23 cellular contexts compared by ENCODE assay signal in the genomic region with DNA sequence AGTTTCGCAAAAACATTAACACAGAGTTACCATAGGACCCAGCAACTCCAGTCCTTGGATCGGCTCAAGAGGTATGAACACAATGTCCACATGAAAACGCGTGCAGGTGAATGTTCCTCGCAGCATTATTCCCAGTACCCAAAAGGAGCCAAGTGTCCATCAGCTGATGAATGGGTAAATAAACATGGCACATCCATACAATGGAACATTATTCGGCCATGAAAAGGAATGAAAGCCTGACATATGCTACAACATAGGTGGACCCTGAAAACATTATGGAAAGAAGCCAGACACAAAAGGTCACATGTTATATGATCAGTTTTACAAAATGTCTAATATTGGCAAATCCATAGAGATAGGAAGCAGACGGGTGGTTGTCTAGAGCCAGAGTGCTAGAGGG. TPM values are rescaled to one million over a fixed set of nuclear protein-coding genes. Genes with fewer than 3 reads are reported as not detected.
DNase-seq lines count a peak whose midpoint lies in the region; ATAC-seq and TF ChIP-seq lines count a peak whose summit lies in the region.
"Had no signal": no experiment of that assay in that cellular context is flagged by ENCODE, and none has a peak within 500 bp of the region (broad histone marks: within the 10 kb centered on the region; RNA-seq: fewer than 3 reads in every experiment).

No MANE protein-coding gene starts in this region.

- TF ChIP-seq CTCF in left ventricle myocardium inferior (IDR thresholded peaks at IDR 0.05; ENCODE audit: borderline replicate concordance), result no peak
- no peak for TF ChIP-seq CTCF in HEK293 (tag by site-specific recombination; IDR thresholded peaks at IDR 0.05)
- TF ChIP-seq CTCF in chondrocyte (IDR thresholded peaks at IDR 0.05), result no peak

- peak overlapping the region; percentile 93 for H3K27ac ChIP-seq in left ventricle myocardium inferior (replicated peaks)
- H3K27ac ChIP-seq in HEK293 (ENCODE audit: extremely low read depth, low read depth, low read length), result no peak overlapping the region
- H3K27ac ChIP-seq: A549; BLaER1 treated with 17β-estradiol and CSF1 and Interleukin-3, amounts not matched to agents 10 nM and 100 nM; GM23248 had no signal

- H3K9me3 Mint-ChIP-seq in chondrocyte (ENCODE audit: low read depth), result no peaks in the 10 kb centered on the region
- H3K9me3 Mint-ChIP-seq: CD4-positive, alpha-beta T cell; CD8-positive, alpha-beta memory T cell had no signal

- H3K4me1 ChIP-seq in left ventricle myocardium inferior, result peaks cover 74% of the 10 kb centered on the region
- no peaks in the 10 kb centered on the region for H3K4me1 ChIP-seq in HEK293 (ENCODE audit: control insufficient read depth, insufficient read depth, low read length)
- H3K4me1 ChIP-seq: BE2C had no signal

- intact Hi-C loops in left ventricle myocardium inferior (cut with micrococcal nuclease), result no loop called here
- intact Hi-C loops in left ventricle myocardium superior (cut with micrococcal nuclease), result no loop called here

- H3K27me3 ChIP-seq in left ventricle myocardium inferior (ENCODE audit: low read depth), result no peaks in the 10 kb centered on the region
- H3K27me3 ChIP-seq: BE2C; BLaER1 treated with 17β-estradiol and CSF1 and Interleukin-3, amounts not matched to agents 10 nM and 100 nM had no signal

- H3K9me3 ChIP-seq in left ventricle myocardium inferior (replicated peaks) (no peaks in the 10 kb centered on the region), HEK293 (ENCODE audit: control insufficient read depth, insufficient read depth, low read depth, low read length) (no peaks in the 10 kb centered on the region)
- H3K9me3 ChIP-seq: A549; BE2C; BLaER1 treated with 17β-estradiol and CSF1 and Interleukin-3, amounts not matched to agents 10 nM and 100 nM had no signal

- POLR2A ChIA-PET in HEK293 (lab: Yijun Ruan, JAX), result interaction anchor here (0.9 kb wide), 1 partner anchor 59 kb away, joined by 4 read pairs; no protein-coding TSS in a partner anchor

- no peaks in the 10 kb centered on the region for H3K27me3 Mint-ChIP-seq in chondrocyte (ENCODE audit: low read depth)
- H3K27me3 Mint-ChIP-seq: CD4-positive, alpha-beta T cell; CD8-positive, alpha-beta memory T cell had no signal

- CTCF ChIA-PET in HEK293 (lab: Yijun Ruan, JAX), result no interaction called here

- ATAC-seq in left ventricle myocardium superior (no peak), GM18498 (IDR thresholded peaks at IDR 0.05; ENCODE audit: unreplicated experiment) (no peak)
- ATAC-seq: A549 had no signal

- peak overlapping the region; percentile 28 for H3K27ac Mint-ChIP-seq in chondrocyte (ENCODE audit: unreplicated experiment)
- H3K27ac Mint-ChIP-seq: CD14-positive monocyte; CD4-positive, alpha-beta T cell; CD8-positive, alpha-beta memory T cell had no signal

- H3K4me3 Mint-ChIP-seq in chondrocyte (ENCODE audit: unreplicated experiment), result no peak overlapping the region
- H3K4me3 Mint-ChIP-seq: CD14-positive monocyte; CD4-positive, alpha-beta T cell; CD8-positive, alpha-beta memory T cell had no signal

- H3K4me3 ChIP-seq in left ventricle myocardium inferior (no peak overlapping the region), HEK293 (ENCODE audit: low read depth, low read length) (no peak overlapping the region)
- H3K4me3 ChIP-seq: A549; BLaER1 treated with 17β-estradiol and CSF1 and Interleukin-3, amounts not matched to agents 10 nM and 100 nM; GM23248 had no signal

- no peak for DNase-seq in left ventricle myocardium inferior
- no peak for DNase-seq in left ventricle myocardium superior
- no peak for DNase-seq in chondrocyte (ENCODE audit: low spot score)
- DNase-seq in SHP77 treated with DMSO at 0.1 percent for 48 hours (lab: John Stamatoyannopoulos, UW), result no peak
- no peak for DNase-seq in KG1 (lab: John Stamatoyannopoulos, UW)
- DNase-seq: 8988T; ACHN; AML-193; BE2C; Calu3; CD4-positive, alpha-beta T cell; CD8-positive, alpha-beta memory T cell; DMS53; DMS79 treated with DMSO at 0.1 percent for 48 hours; GF-D8; GM23248; H7; HCEC 1CT had no signal

- H3K36me3 ChIP-seq in left ventricle myocardium inferior (peaks cover 56% of the 10 kb centered on the region), HEK293 (ENCODE audit: control insufficient read depth in 2 of 2, insufficient read depth in 1 of 2, low read length in 2 of 2) (peaks cover 23 to 63% of the 10 kb centered on the region in 2 experiments; a peak in 2 of 3 replicates)
- H3K36me3 ChIP-seq: BE2C had no signal

- H3K4me1 Mint-ChIP-seq in chondrocyte (ENCODE audit: low read depth), result peaks cover 25% of the 10 kb centered on the region
- H3K4me1 Mint-ChIP-seq: CD14-positive monocyte had no signal

- peaks cover 27% of the 10 kb centered on the region for H3K36me3 Mint-ChIP-seq in chondrocyte (ENCODE audit: low read depth)

TF ChIP-seq in HEK293, 187 proteins besides CTCF, POLR2A, EP300 and RAD21:
- no peak for TF ChIP-seq ZNF555 (tag by site-specific recombination; conservative IDR thresholded peaks at IDR 0.05)
- TF ChIP-seq ZNF404 (tag by site-specific recombination; IDR thresholded peaks at IDR 0.05), result no peak
- TF ChIP-seq ZNF596 (tag by site-specific recombination; IDR thresholded peaks at IDR 0.05), result no peak
- TF ChIP-seq ZNF146 (tag by site-specific recombination; IDR thresholded peaks at IDR 0.05), result peak; percentile 96
TF ChIP-seq in HEK293: peak in this region for 1.

RNA-seq across cellular contexts. Expression of a gene that starts 9.1 kb away (rescaled TPM):
- total RNA-seq in left ventricle myocardium inferior, result 89.7 TPM
- total RNA-seq in left ventricle myocardium superior, result 116 TPM
- total RNA-seq in chondrocyte, result 34.6 to 41.6 TPM (median 39.5 TPM) in 3 replicates

RNA-seq across cellular contexts. Expression of a gene that starts 60.0 kb away (rescaled TPM):
- total RNA-seq in left ventricle myocardium inferior (152 TPM), left ventricle myocardium superior (151 TPM), chondrocyte (336 to 386 TPM (median 340 TPM) in 3 replicates)
